In the genomic region with DNA sequence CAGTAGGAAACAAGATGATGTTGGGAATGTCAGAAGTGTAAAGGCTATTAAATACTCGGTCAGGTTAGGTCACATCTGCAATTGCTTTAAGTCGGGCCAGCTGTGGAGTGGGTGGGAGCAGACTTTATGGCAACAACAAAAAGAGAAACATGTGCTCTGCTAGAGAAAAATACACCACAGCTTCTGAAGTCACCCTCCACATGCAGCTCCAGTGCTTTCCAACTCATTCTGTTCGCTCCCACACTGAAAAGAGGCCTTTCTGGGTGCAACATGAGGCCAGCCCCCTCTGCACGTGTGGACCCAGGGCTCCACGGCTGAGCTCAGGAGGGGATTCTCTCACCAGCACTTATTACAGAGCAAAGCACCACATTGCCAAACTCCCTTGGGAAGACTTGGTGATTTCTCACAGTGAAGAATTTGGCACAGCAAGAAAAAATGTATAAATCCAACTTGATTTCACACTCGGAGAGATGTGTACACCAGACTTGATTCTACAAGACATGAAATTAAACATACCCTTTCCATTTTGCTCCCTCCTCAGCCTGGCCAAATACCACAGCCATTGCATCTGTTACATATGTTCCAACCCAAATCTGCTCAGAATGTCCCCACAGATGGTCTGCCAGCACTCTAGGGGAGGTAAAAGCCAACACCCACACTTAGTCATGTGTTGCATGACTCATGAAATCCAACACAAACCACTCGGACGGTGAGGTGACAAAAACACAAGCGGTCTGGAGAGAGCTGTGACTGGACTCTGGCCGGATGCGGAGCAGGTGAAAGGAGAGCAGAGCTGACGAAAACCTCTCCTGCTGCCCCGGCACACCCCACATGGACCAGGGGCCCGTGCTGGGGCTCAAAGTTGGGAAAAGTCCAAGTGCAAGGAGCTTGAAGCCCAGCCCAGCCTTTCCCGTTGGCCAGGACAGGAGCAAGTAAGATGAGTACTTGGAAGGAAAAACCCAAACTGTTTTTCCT, we compare ENCODE assay signal across 1 cellular context.
A peak's percentile ranks its signal among the peaks of the same experiment; 100 is the strongest.
TF ChIP-seq lines count a peak whose summit lies in the region.

No MANE protein-coding gene starts in this region.

TF ChIP-seq in K562, 482 proteins besides CTCF, POLR2A, EP300 and RAD21 (continued from another document and continues in another):
- TF ChIP-seq, protein P1, sequence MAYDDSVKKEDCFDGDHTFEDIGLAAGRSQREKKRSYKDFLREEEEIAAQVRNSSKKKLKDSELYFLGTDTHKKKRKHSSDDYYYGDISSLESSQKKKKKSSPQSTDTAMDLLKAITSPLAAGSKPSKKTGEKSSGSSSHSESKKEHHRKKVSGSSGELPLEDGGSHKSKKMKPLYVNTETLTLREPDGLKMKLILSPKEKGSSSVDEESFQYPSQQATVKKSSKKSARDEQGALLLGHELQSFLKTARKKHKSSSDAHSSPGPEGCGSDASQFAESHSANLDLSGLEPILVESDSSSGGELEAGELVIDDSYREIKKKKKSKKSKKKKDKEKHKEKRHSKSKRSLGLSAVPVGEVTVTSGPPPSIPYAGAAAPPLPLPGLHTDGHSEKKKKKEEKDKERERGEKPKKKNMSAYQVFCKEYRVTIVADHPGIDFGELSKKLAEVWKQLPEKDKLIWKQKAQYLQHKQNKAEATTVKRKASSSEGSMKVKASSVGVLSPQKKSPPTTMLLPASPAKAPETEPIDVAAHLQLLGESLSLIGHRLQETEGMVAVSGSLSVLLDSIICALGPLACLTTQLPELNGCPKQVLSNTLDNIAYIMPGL (CRISPR knock-in tag; IDR thresholded peaks at IDR 0.05), result no peak
- no peak for TF ChIP-seq XRCC4 (IDR thresholded peaks at IDR 0.05; ENCODE audit: extremely low read depth, insufficient read depth, insufficient read length)
- no peak for TF ChIP-seq ZNF41 (CRISPR knock-in tag; conservative IDR thresholded peaks at IDR 0.05)
- TF ChIP-seq NCOA4 (IDR thresholded peaks at IDR 0.05; ENCODE audit: partially characterized antibody), result no peak
- TF ChIP-seq, protein P2, sequence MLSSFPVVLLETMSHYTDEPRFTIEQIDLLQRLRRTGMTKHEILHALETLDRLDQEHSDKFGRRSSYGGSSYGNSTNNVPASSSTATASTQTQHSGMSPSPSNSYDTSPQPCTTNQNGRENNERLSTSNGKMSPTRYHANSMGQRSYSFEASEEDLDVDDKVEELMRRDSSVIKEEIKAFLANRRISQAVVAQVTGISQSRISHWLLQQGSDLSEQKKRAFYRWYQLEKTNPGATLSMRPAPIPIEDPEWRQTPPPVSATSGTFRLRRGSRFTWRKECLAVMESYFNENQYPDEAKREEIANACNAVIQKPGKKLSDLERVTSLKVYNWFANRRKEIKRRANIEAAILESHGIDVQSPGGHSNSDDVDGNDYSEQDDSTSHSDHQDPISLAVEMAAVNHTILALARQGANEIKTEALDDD (IDR thresholded peaks at IDR 0.05), result no peak
- TF ChIP-seq, protein P3, sequence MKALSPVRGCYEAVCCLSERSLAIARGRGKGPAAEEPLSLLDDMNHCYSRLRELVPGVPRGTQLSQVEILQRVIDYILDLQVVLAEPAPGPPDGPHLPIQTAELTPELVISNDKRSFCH (CRISPR knock-in tag; IDR thresholded peaks at IDR 0.05), result no peak
- TF ChIP-seq, protein P3 (tag; IDR thresholded peaks at IDR 0.05), result no peak
- no peak for TF ChIP-seq ZNF445 (CRISPR knock-in tag; IDR thresholded peaks at IDR 0.05; ENCODE audit: low read depth)
- TF ChIP-seq TBP (optimal IDR thresholded peaks at IDR 0.05; ENCODE audit: low read depth, low read length), result peak; percentile 55
- no peak for TF ChIP-seq SAP30 (IDR thresholded peaks at IDR 0.05; ENCODE audit: borderline replicate concordance, insufficient read depth, low read depth, low read length, poor library complexity, severe bottlenecking)
- TF ChIP-seq RBM15 (IDR thresholded peaks at IDR 0.05; ENCODE audit: insufficient read depth, low read length), result no peak
- no peak for TF ChIP-seq POLR2AphosphoS2 (IDR thresholded peaks at IDR 0.05; ENCODE audit: low read length)
- TF ChIP-seq ZNF561 (CRISPR knock-in tag; conservative IDR thresholded peaks at IDR 0.05), result no peak
- TF ChIP-seq PHF20 (IDR thresholded peaks at IDR 0.05; ENCODE audit: partially characterized antibody), result no peak
- no peak for TF ChIP-seq HDAC8 (tag; IDR thresholded peaks at IDR 0.05)
- TF ChIP-seq ETV6 (IDR thresholded peaks at IDR 0.05; ENCODE audit: borderline replicate concordance in 1 of 2, low read depth in 2 of 2, low read length in 1 of 2), result no peak
- TF ChIP-seq ETV6 (CRISPR knock-in tag; IDR thresholded peaks at IDR 0.05; ENCODE audit: borderline replicate concordance), result no peak
- TF ChIP-seq, protein P4, sequence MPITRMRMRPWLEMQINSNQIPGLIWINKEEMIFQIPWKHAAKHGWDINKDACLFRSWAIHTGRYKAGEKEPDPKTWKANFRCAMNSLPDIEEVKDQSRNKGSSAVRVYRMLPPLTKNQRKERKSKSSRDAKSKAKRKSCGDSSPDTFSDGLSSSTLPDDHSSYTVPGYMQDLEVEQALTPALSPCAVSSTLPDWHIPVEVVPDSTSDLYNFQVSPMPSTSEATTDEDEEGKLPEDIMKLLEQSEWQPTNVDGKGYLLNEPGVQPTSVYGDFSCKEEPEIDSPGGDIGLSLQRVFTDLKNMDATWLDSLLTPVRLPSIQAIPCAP (CRISPR knock-in tag; IDR thresholded peaks at IDR 0.05; ENCODE audit: borderline replicate concordance), result no peak
- no peak for TF ChIP-seq CBX5 (IDR thresholded peaks at IDR 0.05; ENCODE audit: borderline replicate concordance, low read depth)
- TF ChIP-seq SP2 (IDR thresholded peaks at IDR 0.05; ENCODE audit: extremely low read depth, low read depth, low read length, poor library complexity, severe bottlenecking), result no peak
- TF ChIP-seq CXXC5 (CRISPR knock-in tag; IDR thresholded peaks at IDR 0.05), result peak; percentile 22; the same call in 1 of the 2 replicates
- no peak for TF ChIP-seq PHF21A (IDR thresholded peaks at IDR 0.05; ENCODE audit: borderline replicate concordance, low read depth)
- no peak for TF ChIP-seq ZNF551 (CRISPR knock-in tag; IDR thresholded peaks at IDR 0.05)
- TF ChIP-seq, protein P5, sequence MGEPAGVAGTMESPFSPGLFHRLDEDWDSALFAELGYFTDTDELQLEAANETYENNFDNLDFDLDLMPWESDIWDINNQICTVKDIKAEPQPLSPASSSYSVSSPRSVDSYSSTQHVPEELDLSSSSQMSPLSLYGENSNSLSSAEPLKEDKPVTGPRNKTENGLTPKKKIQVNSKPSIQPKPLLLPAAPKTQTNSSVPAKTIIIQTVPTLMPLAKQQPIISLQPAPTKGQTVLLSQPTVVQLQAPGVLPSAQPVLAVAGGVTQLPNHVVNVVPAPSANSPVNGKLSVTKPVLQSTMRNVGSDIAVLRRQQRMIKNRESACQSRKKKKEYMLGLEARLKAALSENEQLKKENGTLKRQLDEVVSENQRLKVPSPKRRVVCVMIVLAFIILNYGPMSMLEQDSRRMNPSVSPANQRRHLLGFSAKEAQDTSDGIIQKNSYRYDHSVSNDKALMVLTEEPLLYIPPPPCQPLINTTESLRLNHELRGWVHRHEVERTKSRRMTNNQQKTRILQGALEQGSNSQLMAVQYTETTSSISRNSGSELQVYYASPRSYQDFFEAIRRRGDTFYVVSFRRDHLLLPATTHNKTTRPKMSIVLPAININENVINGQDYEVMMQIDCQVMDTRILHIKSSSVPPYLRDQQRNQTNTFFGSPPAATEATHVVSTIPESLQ (CRISPR knock-in tag; IDR thresholded peaks at IDR 0.05), result no peak
- no peak; the same call in 1 of the 2 replicates for TF ChIP-seq MTA1 (IDR thresholded peaks at IDR 0.05; ENCODE audit: borderline replicate concordance)
- TF ChIP-seq, protein P6, sequence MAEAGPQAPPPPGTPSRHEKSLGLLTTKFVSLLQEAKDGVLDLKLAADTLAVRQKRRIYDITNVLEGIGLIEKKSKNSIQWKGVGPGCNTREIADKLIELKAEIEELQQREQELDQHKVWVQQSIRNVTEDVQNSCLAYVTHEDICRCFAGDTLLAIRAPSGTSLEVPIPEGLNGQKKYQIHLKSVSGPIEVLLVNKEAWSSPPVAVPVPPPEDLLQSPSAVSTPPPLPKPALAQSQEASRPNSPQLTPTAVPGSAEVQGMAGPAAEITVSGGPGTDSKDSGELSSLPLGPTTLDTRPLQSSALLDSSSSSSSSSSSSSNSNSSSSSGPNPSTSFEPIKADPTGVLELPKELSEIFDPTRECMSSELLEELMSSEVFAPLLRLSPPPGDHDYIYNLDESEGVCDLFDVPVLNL (CRISPR knock-in tag; IDR thresholded peaks at IDR 0.05; ENCODE audit: low read depth), result no peak
- TF ChIP-seq, protein P7, sequence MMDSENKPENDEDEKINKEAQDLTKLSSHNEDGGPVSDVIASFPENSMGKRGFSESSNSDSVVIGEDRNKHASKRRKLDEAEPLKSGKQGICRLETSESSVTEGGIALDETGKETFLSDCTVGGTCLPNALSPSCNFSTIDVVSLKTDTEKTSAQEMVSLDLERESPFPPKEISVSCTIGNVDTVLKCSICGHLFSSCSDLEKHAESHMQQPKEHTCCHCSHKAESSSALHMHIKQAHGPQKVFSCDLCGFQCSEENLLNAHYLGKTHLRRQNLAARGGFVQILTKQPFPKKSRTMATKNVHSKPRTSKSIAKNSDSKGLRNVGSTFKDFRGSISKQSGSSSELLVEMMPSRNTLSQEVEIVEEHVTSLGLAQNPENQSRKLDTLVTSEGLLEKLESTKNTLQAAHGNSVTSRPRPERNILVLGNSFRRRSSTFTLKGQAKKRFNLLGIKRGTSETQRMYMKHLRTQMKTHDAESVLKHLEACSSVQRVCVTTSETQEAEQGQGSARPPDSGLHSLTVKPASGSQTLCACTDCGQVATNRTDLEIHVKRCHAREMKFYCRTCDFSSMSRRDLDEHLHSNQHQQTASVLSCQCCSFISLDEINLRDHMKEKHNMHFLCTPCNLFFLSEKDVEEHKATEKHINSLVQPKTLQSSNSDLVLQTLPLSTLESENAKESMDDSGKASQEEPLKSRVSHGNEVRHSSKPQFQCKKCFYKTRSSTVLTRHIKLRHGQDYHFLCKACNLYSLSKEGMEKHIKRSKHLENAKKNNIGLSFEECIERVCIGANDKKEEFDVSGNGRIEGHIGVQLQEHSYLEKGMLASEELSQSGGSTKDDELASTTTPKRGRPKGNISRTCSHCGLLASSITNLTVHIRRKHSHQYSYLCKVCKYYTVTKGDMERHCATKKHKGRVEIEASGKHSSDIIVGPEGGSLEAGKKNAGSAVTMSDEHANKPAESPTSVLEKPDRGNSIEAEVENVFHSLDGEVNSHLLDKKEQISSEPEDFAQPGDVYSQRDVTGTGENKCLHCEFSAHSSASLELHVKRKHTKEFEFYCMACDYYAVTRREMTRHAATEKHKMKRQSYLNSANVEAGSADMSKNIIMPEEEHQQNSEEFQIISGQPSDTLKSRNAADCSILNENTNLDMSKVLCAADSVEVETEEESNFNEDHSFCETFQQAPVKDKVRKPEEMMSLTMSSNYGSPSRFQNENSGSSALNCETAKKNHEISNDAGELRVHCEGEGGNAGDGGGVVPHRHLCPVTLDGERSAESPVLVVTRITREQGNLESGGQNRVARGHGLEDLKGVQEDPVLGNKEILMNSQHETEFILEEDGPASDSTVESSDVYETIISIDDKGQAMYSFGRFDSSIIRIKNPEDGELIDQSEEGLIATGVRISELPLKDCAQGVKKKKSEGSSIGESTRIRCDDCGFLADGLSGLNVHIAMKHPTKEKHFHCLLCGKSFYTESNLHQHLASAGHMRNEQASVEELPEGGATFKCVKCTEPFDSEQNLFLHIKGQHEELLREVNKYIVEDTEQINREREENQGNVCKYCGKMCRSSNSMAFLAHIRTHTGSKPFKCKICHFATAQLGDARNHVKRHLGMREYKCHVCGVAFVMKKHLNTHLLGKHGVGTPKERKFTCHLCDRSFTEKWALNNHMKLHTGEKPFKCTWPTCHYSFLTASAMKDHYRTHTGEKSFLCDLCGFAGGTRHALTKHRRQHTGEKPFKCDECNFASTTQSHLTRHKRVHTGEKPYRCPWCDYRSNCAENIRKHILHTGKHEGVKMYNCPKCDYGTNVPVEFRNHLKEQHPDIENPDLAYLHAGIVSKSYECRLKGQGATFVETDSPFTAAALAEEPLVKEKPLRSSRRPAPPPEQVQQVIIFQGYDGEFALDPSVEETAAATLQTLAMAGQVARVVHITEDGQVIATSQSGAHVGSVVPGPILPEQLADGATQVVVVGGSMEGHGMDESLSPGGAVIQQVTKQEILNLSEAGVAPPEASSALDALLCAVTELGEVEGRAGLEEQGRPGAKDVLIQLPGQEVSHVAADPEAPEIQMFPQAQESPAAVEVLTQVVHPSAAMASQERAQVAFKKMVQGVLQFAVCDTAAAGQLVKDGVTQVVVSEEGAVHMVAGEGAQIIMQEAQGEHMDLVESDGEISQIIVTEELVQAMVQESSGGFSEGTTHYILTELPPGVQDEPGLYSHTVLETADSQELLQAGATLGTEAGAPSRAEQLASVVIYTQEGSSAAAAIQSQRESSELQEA (IDR thresholded peaks at IDR 0.05; ENCODE audit: low read depth), result no peak
- no peak for TF ChIP-seq MEF2A (IDR thresholded peaks at IDR 0.05; ENCODE audit: control insufficient read depth, low read depth, low read length)
- TF ChIP-seq, protein P8, sequence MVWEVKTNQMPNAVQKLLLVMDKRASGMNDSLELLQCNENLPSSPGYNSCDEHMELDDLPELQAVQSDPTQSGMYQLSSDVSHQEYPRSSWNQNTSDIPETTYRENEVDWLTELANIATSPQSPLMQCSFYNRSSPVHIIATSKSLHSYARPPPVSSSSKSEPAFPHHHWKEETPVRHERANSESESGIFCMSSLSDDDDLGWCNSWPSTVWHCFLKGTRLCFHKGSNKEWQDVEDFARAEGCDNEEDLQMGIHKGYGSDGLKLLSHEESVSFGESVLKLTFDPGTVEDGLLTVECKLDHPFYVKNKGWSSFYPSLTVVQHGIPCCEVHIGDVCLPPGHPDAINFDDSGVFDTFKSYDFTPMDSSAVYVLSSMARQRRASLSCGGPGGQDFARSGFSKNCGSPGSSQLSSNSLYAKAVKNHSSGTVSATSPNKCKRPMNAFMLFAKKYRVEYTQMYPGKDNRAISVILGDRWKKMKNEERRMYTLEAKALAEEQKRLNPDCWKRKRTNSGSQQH (CRISPR knock-in tag; IDR thresholded peaks at IDR 0.05), result no peak
- TF ChIP-seq, protein P9, sequence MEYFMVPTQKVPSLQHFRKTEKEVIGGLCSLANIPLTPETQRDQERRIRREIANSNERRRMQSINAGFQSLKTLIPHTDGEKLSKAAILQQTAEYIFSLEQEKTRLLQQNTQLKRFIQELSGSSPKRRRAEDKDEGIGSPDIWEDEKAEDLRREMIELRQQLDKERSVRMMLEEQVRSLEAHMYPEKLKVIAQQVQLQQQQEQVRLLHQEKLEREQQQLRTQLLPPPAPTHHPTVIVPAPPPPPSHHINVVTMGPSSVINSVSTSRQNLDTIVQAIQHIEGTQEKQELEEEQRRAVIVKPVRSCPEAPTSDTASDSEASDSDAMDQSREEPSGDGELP (CRISPR knock-in tag; IDR thresholded peaks at IDR 0.05; ENCODE audit: borderline replicate concordance), result peak; percentile 74
- TF ChIP-seq CCNT2 (IDR thresholded peaks at IDR 0.05; ENCODE audit: borderline replicate concordance, extremely low read depth, insufficient read length, low read depth, low read length), result peak; percentile 24
- TF ChIP-seq, protein P10, sequence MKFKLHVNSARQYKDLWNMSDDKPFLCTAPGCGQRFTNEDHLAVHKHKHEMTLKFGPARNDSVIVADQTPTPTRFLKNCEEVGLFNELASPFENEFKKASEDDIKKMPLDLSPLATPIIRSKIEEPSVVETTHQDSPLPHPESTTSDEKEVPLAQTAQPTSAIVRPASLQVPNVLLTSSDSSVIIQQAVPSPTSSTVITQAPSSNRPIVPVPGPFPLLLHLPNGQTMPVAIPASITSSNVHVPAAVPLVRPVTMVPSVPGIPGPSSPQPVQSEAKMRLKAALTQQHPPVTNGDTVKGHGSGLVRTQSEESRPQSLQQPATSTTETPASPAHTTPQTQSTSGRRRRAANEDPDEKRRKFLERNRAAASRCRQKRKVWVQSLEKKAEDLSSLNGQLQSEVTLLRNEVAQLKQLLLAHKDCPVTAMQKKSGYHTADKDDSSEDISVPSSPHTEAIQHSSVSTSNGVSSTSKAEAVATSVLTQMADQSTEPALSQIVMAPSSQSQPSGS (CRISPR knock-in tag; IDR thresholded peaks at IDR 0.05), result no peak
- TF ChIP-seq NR1H2 (CRISPR knock-in tag; IDR thresholded peaks at IDR 0.05), result no peak
